8 cellular contexts compared by ENCODE assay signal in genomic region chr1:108561145-108561458, GRCh38. TPM values are rescaled to one million over a fixed set of nuclear protein-coding genes. Genes with fewer than 3 reads are reported as not detected.
DNase-seq lines count a peak whose midpoint lies in the region; ATAC-seq, FAIRE-seq and TF ChIP-seq lines count a peak whose summit lies in the region.

No MANE protein-coding gene starts in this region.

- no peaks in the 10 kb centered on the region for H3K9me2 ChIP-seq in HCT116 (ENCODE audit: insufficient read depth)

- TF ChIP-seq POLR2A in HCT116 (IDR thresholded peaks at IDR 0.05; ENCODE audit: borderline replicate concordance, extremely low read depth, insufficient read depth, insufficient read length) (no peak), GM12878 (IDR thresholded peaks at IDR 0.05; ENCODE audit: low read depth, low read length) (no peak)

- H3K4me3 ChIP-seq in AG04450 (ENCODE audit: low read depth, low read length) (peak overlapping the region; percentile 77), HCT116 (replicated peaks in 1 of 2; ENCODE audit: low read depth in 1 of 2, low read length in 2 of 2) (peak overlapping the region; percentile 64 to 70), GM12878 (peak overlapping the region; percentile 71), mucosa of stomach (ENCODE audit: low read length) (peak overlapping the region; percentile 44), pancreas (peak overlapping the region in 2 of 4 donors; percentile 54 to 70)

- ATAC-seq in HCT116 (no peak; the same call in 1 of the 2 replicates), GM12878 (peak; percentile 78), pancreas (no peak)

- no TSS peak for BruUV-seq in HCT116 (replicated peaks; lab: Mats Ljungman, UMichigan)
- BruUV-seq in GM12878 (replicated peaks; lab: Mats Ljungman, UMichigan) = no TSS peak

- H3K36me3 ChIP-seq in HCT116 (ENCODE audit: control insufficient read depth in 1 of 2, insufficient read depth in 2 of 2, low read length in 2 of 2) = no peaks in the 10 kb centered on the region
- no peaks in the 10 kb centered on the region for H3K36me3 ChIP-seq in GM12878 (ENCODE audit: control insufficient read depth in 2 of 2, insufficient read depth in 2 of 2, low read length in 1 of 2)
- no peaks in the 10 kb centered on the region for H3K36me3 ChIP-seq in mucosa of stomach (ENCODE audit: control insufficient read depth, insufficient read depth, low read length)
- H3K36me3 ChIP-seq in pancreas = no peaks in the 10 kb centered on the region

- no peak for FAIRE-seq in GM12878 (lab: Jason Lieb, UNC)
- FAIRE-seq in pancreas (lab: Jason Lieb, UNC) = no peak

- peak overlapping the region; percentile 76 for H3K4me2 ChIP-seq in HCT116 (ENCODE audit: low read length)
- H3K4me2 ChIP-seq in GM12878 (ENCODE audit: control insufficient read depth, insufficient read depth) = peak overlapping the region; percentile 97

- TF ChIP-seq CTCF in AG04450 (IDR thresholded peaks at IDR 0.05; ENCODE audit: low read depth, low read length) (no peak), HCT116 (IDR thresholded peaks at IDR 0.05 in 2 of 3, conservative IDR thresholded peaks at IDR 0.05 in 1 of 3; ENCODE audit: borderline replicate concordance in 1 of 3, insufficient read depth in 1 of 3, low read depth in 2 of 3, low read length in 2 of 3) (no peak), GM12878 (IDR thresholded peaks at IDR 0.05 in 2 of 3, conservative IDR thresholded peaks at IDR 0.05 in 1 of 3; ENCODE audit: control insufficient read depth in 2 of 3, extremely low read depth in 1 of 3, insufficient read depth in 1 of 3, low read depth in 3 of 3, low read length in 3 of 3) (no peak), pancreas (IDR thresholded peaks at IDR 0.05) (no peak)

- DNase-seq in AG04450 (ENCODE audit: low read depth, low spot score) (no peak), HCT116 (ENCODE audit: low read depth, low spot score) (no peak), GM12878 (ENCODE audit: low read depth, low spot score) (no peak), NCI-H1105 (lab: John Stamatoyannopoulos, UW) (no peak), SW480 (ENCODE audit: low spot score) (no peak), pancreas (no peak)
- no peak for DNase-seq in stimulated activated CD4-positive, alpha-beta T cell treated with anti-CD3 and anti-CD28 coated beads, Interleukin-4, amount 100 ng/mL, for 24 hours

- CTCF ChIA-PET in AG04450 (lab: Charles Lee) (interaction anchor here (0.8 to 3.1 kb wide), 9 partner anchors 8 to 328 kb away, joined by 3 to 60 read pairs (median 21); no protein-coding TSS in a partner anchor), HCT116 (lab: Charles Lee) (interaction anchor here (1.0 to 5.1 kb wide), 10 partner anchors 8 to 779 kb away, joined by 3 to 52 read pairs (median 6); no protein-coding TSS in a partner anchor), GM12878 (lab: Yijun Ruan, JAX) (interaction anchor here (0.5 to 7.0 kb wide), 31 partner anchors 9 to 782 kb away, joined by 3 to 258 read pairs (median 5); partner anchors contain the start of genes PRPF38B and SLC25A24)

- TF ChIP-seq EP300 in GM12878 (IDR thresholded peaks at IDR 0.05; ENCODE audit: borderline replicate concordance in 1 of 2, control insufficient read depth in 1 of 2, low read depth in 2 of 2, low read length in 2 of 2) = no peak

- H2AFZ ChIP-seq in HCT116 (ENCODE audit: low read depth, low read length, poor library complexity, severe bottlenecking) (no peak overlapping the region), GM12878 (ENCODE audit: control insufficient read depth, low read depth, low read length) (peak overlapping the region; percentile 82)

- SMC1A ChIA-PET in GM12878 (lab: Charles Lee; ENCODE audit: uncharacterized antibody, unreplicated experiment) = interaction anchor here (0.6 to 6.8 kb wide), 24 partner anchors 8 to 365 kb away, joined by 3 to 161 read pairs (median 6); partner anchors contain the start of gene PRPF38B

- H4K20me1 ChIP-seq in HCT116 (ENCODE audit: insufficient read depth) (no peaks in the 10 kb centered on the region), GM12878 (ENCODE audit: control insufficient read depth, insufficient read depth) (no peaks in the 10 kb centered on the region)

- RAD21 ChIA-PET in HCT116 (lab: Charles Lee; ENCODE audit: low non-redundant PET in 1 of 2, low total read pairs in 2 of 2, uncharacterized antibody in 2 of 2, unreplicated experiment in 2 of 2) = no interaction called here
- RAD21 ChIA-PET in GM12878 (lab: Charles Lee; ENCODE audit: unreplicated experiment) = interaction anchor here (0.6 to 7.1 kb wide), 21 partner anchors 9 to 784 kb away, joined by 3 to 92 read pairs (median 6); partner anchors contain the start of genes PRPF38B and SLC25A24

- H3K9ac ChIP-seq in HCT116 (ENCODE audit: low read length) (0 out of 2 replicates have a peak overlapping the region, but pooled peaks have one; percentile 56), GM12878 (ENCODE audit: control insufficient read depth, insufficient read depth, low read length) (peak overlapping the region; percentile 60), mucosa of stomach (ENCODE audit: low read length) (peak overlapping the region; percentile 63)

- intact Hi-C loops in HCT116 (cut with micrococcal nuclease) (loop anchor here (1.0 to 5.0 kb wide), 3 partner anchors 49 to 779 kb away; no protein-coding TSS in a partner anchor), GM12878 (cut with micrococcal nuclease; ENCODE audit: unreplicated experiment) (loop anchor here (1.0 to 2.0 kb wide), 3 partner anchors 28 to 82 kb away; no protein-coding TSS in a partner anchor), pancreas (cut with DNase I) (loop anchor here in 1 of 3 donors (10.0 kb wide), 1 partner anchor 46 kb away; no protein-coding TSS in a partner anchor)

- H3K79me2 ChIP-seq in HCT116 (ENCODE audit: insufficient read depth, low read length) (0 out of 2 replicates have a peak, but pooled peaks cover 6% of the 10 kb centered on the region), GM12878 (ENCODE audit: control insufficient read depth, insufficient read depth, low read length) (peaks cover 2% of the 10 kb centered on the region)

- in situ Hi-C loops in GM12878 (cut with MboI) = loop anchor here (5.0 to 10.0 kb wide), 2 partner anchors 49 to 356 kb away; partner anchors contain the start of gene SLC25A24

- peaks cover 11 to 23% of the 10 kb centered on the region in 2 experiments for H3K4me1 ChIP-seq in HCT116 (ENCODE audit: control insufficient read depth in 1 of 2, insufficient read depth in 2 of 2, low read length in 2 of 2)
- peaks cover 27% of the 10 kb centered on the region for H3K4me1 ChIP-seq in GM12878 (ENCODE audit: control insufficient read depth, insufficient read depth, low read length)
- H3K4me1 ChIP-seq in mucosa of stomach (ENCODE audit: control insufficient read depth, insufficient read depth, low read length) = peaks cover 22% of the 10 kb centered on the region
- H3K4me1 ChIP-seq in pancreas = peaks cover 0 to 18% (median 5%) of the 10 kb centered on the region in 3 donors

- no peaks in the 10 kb centered on the region for H3K9me3 ChIP-seq in AG04450 (ENCODE audit: control insufficient read depth, insufficient read depth, low read length)
- H3K9me3 ChIP-seq in HCT116 (ENCODE audit: control insufficient read depth in 1 of 2, insufficient read depth in 1 of 2, low read depth in 1 of 2, low read length in 2 of 2) = no peaks in the 10 kb centered on the region
- no peaks in the 10 kb centered on the region for H3K9me3 ChIP-seq in GM12878 (replicated peaks; ENCODE audit: control insufficient read depth, insufficient read depth, low read length)
- H3K9me3 ChIP-seq in mucosa of stomach (ENCODE audit: control insufficient read depth, low read length) = no peaks in the 10 kb centered on the region
- no peaks in the 10 kb centered on the region for H3K9me3 ChIP-seq in pancreas

- no peak overlapping the region for H3K27ac ChIP-seq in AG04450 (ENCODE audit: low read depth, low read length)
- H3K27ac ChIP-seq in HCT116 (ENCODE audit: low read depth, low read length) = no peak overlapping the region
- no peak overlapping the region for H3K27ac ChIP-seq in GM12878 (ENCODE audit: control insufficient read depth, insufficient read depth)
- H3K27ac ChIP-seq in pancreas = peak overlapping the region in 2 of 4 donors; percentile 44 to 58

- no peak for TF ChIP-seq RAD21 in HCT116 (IDR thresholded peaks at IDR 0.05; ENCODE audit: low read depth)
- TF ChIP-seq RAD21 in GM12878 (IDR thresholded peaks at IDR 0.05; ENCODE audit: insufficient read depth, low read depth, low read length) = no peak

- peaks cover 2% of the 10 kb centered on the region for H3K27me3 ChIP-seq in AG04450 (ENCODE audit: control insufficient read depth, insufficient read depth, low read length)
- no peaks in the 10 kb centered on the region for H3K27me3 ChIP-seq in HCT116 (ENCODE audit: insufficient read depth, low read length)
- H3K27me3 ChIP-seq in GM12878 (replicated peaks in 1 of 2; ENCODE audit: control insufficient read depth in 2 of 2, insufficient read depth in 2 of 2, low read length in 1 of 2) = no peaks in the 10 kb centered on the region
- H3K27me3 ChIP-seq in mucosa of stomach (ENCODE audit: control insufficient read depth, insufficient read depth, low read length) = no peaks in the 10 kb centered on the region
- no peaks in the 10 kb centered on the region for H3K27me3 ChIP-seq in pancreas

- POLR2A ChIA-PET in AG04450 (lab: Yijun Ruan, JAX) = no interaction called here
- POLR2A ChIA-PET in HCT116 (lab: Charles Lee) = interaction anchor here (2.4 kb wide), 1 partner anchor 48 kb away, joined by 8 read pairs; no protein-coding TSS in a partner anchor
- POLR2A ChIA-PET in GM12878 (lab: Charles Lee) = interaction anchor here (0.6 to 2.9 kb wide), 5 partner anchors 10 to 132 kb away, joined by 3 to 24 read pairs (median 7); partner anchors contain the start of gene PRPF38B

RNA-seq across cellular contexts. Expression of gene EEIG2, which starts 1.2 kb away (rescaled TPM):
- polyA plus RNA-seq in AG04450 (2011; rRNA removed) = 4.4 and 6.1 TPM in 2 replicates
- 4.0 and 6.3 TPM in 2 replicates for polyA minus RNA-seq in AG04450 (2011; rRNA and poly(A)+ RNA removed)
- 16.0 TPM for total RNA-seq in HCT116 (2021; ENCODE audit: unreplicated experiment)
- 3.1 and 4.0 TPM in 2 replicates for polyA plus RNA-seq in HCT116 (2012)
- 14.4 and 17.2 TPM in 2 replicates for total RNA-seq in GM12878 (2013; cell fraction: nucleolus; rRNA removed)
- total RNA-seq in GM12878 (2014; rRNA removed) = 14.3 and 16.7 TPM in 2 replicates
- 16.2 and 17.4 TPM in 2 replicates for total RNA-seq in GM12878 (2014; rRNA removed; fragmentation: Illumina TruSeq; extraction: Trizol)
- 16.2 and 17.2 TPM in 2 replicates for total RNA-seq in GM12878 (2021)
- 2.1 TPM for polyA plus RNA-seq in GM12878 (2011; ENCODE audit: low read depth)
- polyA plus RNA-seq in GM12878 (2011; rRNA removed) = 8.1 and 12.1 TPM in 2 replicates
- 3.4 and 3.6 TPM in 2 replicates for polyA plus RNA-seq in GM12878 (2011; cell fraction: cytosol; rRNA removed)
- 5.4 and 6.3 TPM in 2 replicates for polyA plus RNA-seq in GM12878 (2011; cell fraction: nucleus; rRNA removed)
- polyA plus RNA-seq in GM12878 (2012) = 2.9 and 3.6 TPM in 2 replicates
- polyA plus RNA-seq in GM12878 (2014; fragmentation: Illumina TruSeq; extraction: Trizol) = 12.3 and 19.1 TPM in 2 replicates
- polyA plus RNA-seq in GM12878 (2014; fragmentation: Nextera tagmentation; extraction: Ambion mirVana) = 1 to 10 TPM; 3.5 to 4.9 TPM
- 8.0 and 11.5 TPM in 2 replicates for polyA plus RNA-seq in GM12878 (2014; rRNA removed)
- 1 to 10 TPM; 1.4 to 1.5 TPM for polyA plus RNA-seq in GM12878 (2016; fragmentation: Nextera tagmentation; extraction: Ambion mirVana)
- 7.8 and 8.3 TPM in 2 replicates for polyA minus RNA-seq in GM12878 (2011; rRNA and poly(A)+ RNA removed)
- 2.8 and 4.2 TPM in 2 replicates for polyA minus RNA-seq in GM12878 (2011; cell fraction: cytosol; rRNA and poly(A)+ RNA removed)
- 3.5 and 5.7 TPM in 2 replicates for polyA minus RNA-seq in GM12878 (2011; cell fraction: nucleus; rRNA and poly(A)+ RNA removed)
- total RNA-seq in pancreas = 10 to 100 TPM in 2 of 6 donors, 1 to 10 TPM in 4; 2.8 to 13.0 (median 3.3) TPM
- 1 to 10 TPM; 1.7 to 1.8 TPM for polyA plus RNA-seq in pancreas
